1 cellular context compared by ENCODE assay signal in genomic region chr3:44136421-44136820, GRCh38.
TF ChIP-seq lines count a peak whose summit lies in the region.

No MANE protein-coding gene starts in this region.

TF ChIP-seq in HepG2, 621 proteins besides CTCF, POLR2A, EP300 and RAD21 (continued from another document):
- TF ChIP-seq REST (IDR thresholded peaks at IDR 0.05; ENCODE audit: borderline replicate concordance in 1 of 2, low read depth in 1 of 2, low read length in 2 of 2): peak; percentile 26 to 89
